In the genomic region with DNA sequence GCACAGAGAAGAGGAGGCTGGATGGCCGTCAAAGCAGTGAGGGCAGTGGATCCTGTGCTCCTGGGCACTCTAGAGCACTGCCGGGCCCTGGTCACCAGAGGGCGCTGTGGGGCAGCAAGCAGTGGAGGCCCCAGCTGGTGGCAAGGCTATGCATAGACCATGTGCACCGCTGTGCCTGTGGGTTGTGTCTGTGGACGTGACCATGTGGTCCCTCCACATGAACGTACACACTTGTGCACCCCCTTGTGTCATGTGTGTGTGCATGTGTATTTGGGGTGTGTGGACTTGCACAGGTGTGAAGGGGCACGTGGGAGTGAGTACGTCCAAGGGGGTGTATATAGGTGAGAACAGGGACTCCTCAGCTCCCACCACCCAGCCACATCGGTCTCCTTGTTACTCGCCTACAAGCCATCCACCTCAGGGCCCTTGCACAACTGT, we compare ENCODE assay signal across 8 cellular contexts. TPM values are rescaled to one million over a fixed set of nuclear protein-coding genes. Genes with fewer than 3 reads are reported as not detected.
DNase-seq lines count a peak whose midpoint lies in the region; ATAC-seq, FAIRE-seq and TF ChIP-seq lines count a peak whose summit lies in the region.

No MANE protein-coding gene starts in this region.

- ATAC-seq in HG02885 (IDR thresholded peaks at IDR 0.05; ENCODE audit: poor library complexity, unreplicated experiment) (peak; percentile 34), WTC11 (peak; percentile 34), GM21447 (IDR thresholded peaks at IDR 0.05; ENCODE audit: unreplicated experiment) (no peak)

- no peaks in the 10 kb centered on the region for H3K36me3 Mint-ChIP-seq in WTC11
- H3K36me3 Mint-ChIP-seq in MCF 10A (ENCODE audit: insufficient read depth, unreplicated experiment) = no peaks in the 10 kb centered on the region

- TF ChIP-seq CTCF in GM12875 (IDR thresholded peaks at IDR 0.05; ENCODE audit: borderline replicate concordance, insufficient read depth, low read depth, low read length) = peak; percentile 100
- TF ChIP-seq CTCF in WTC11 (IDR thresholded peaks at IDR 0.05) = peak; percentile 94
- peak; percentile 94 for TF ChIP-seq CTCF in MCF 10A (IDR thresholded peaks at IDR 0.05; ENCODE audit: unreplicated experiment)
- peak; percentile 98 to 100 (median 100) for TF ChIP-seq CTCF in keratinocyte (optimal IDR thresholded peaks at IDR 0.05 in 1 of 3, IDR thresholded peaks at IDR 0.05 in 1 of 3, conservative IDR thresholded peaks at IDR 0.05 in 1 of 3; ENCODE audit: extremely low read depth in 1 of 3, insufficient read depth in 2 of 3, low read length in 3 of 3)

- H3K79me2 ChIP-seq in keratinocyte (ENCODE audit: control insufficient read depth, insufficient read depth, low read length) = peaks cover 5% of the 10 kb centered on the region

- DNase-seq in NCI-H226 (peak; percentile 60), WTC11 (ENCODE audit: low spot score) (peak; percentile 94), MCF 10A (ENCODE audit: unreplicated experiment) (peak; percentile 86), keratinocyte (ENCODE audit: low read depth, low spot score) (no peak)
- DNase-seq in stimulated activated CD4-positive, alpha-beta T cell treated with anti-CD3 and anti-CD28 coated beads, Interleukin-2, amount 100 ng/mL, for 24 hours = peak; percentile 94 to 95

- intact Hi-C loops in MCF 10A (cut with micrococcal nuclease) = loop anchor here (1.0 to 2.0 kb wide), 3 partner anchors 151 to 231 kb away; no protein-coding TSS in a partner anchor

- H3K27me3 Mint-ChIP-seq in WTC11 (ENCODE audit: low read depth) (peaks cover 68% of the 10 kb centered on the region), MCF 10A (ENCODE audit: insufficient read depth, unreplicated experiment) (no peaks in the 10 kb centered on the region)

- H3K9me1 ChIP-seq in keratinocyte (ENCODE audit: control insufficient read depth, extremely low read depth, insufficient read depth, low read length) = no peaks in the 10 kb centered on the region

- no peak overlapping the region for H3K27ac ChIP-seq in keratinocyte (ENCODE audit: control insufficient read depth, insufficient read depth, low read length)

- dilution Hi-C loops in keratinocyte (cut with MboI; ENCODE audit: extremely low pct_ligation_motif_present, low sequenced_read_pairs) = no loop called here

- CTCF ChIA-PET in WTC11 (lab: Charles Lee) (interaction anchor here (0.6 to 2.4 kb wide), 22 partner anchors 10 to 287 kb away, joined by 3 to 17 read pairs (median 4); a partner anchor contains a TSS), MCF 10A (lab: Yijun Ruan, JAX) (interaction anchor here (0.6 to 5.8 kb wide), 19 partner anchors 9 to 233 kb away, joined by 3 to 52 read pairs (median 5); no protein-coding TSS in a partner anchor)

- H3K9me3 ChIP-seq in keratinocyte (ENCODE audit: control insufficient read depth, low read depth, low read length) = no peaks in the 10 kb centered on the region

- H3K9me3 Mint-ChIP-seq in WTC11 (no peaks in the 10 kb centered on the region), MCF 10A (ENCODE audit: unreplicated experiment) (no peaks in the 10 kb centered on the region)

- no peaks in the 10 kb centered on the region for H4K20me1 ChIP-seq in keratinocyte (ENCODE audit: control insufficient read depth, extremely low read depth, insufficient read depth, low read length)

- H3K4me1 Mint-ChIP-seq in WTC11 (peaks cover 6% of the 10 kb centered on the region), MCF 10A (ENCODE audit: insufficient read depth, unreplicated experiment) (peaks cover 33% of the 10 kb centered on the region)

- H3K27me3 ChIP-seq in keratinocyte (ENCODE audit: control insufficient read depth, extremely low read depth, insufficient read depth, low read length) = no peaks in the 10 kb centered on the region

- no peak overlapping the region for H3K9ac ChIP-seq in keratinocyte (ENCODE audit: control insufficient read depth, extremely low read depth, insufficient read depth, low read length)

- no peak overlapping the region for H3K4me2 ChIP-seq in keratinocyte (ENCODE audit: control insufficient read depth, extremely low read depth, insufficient read depth, low read depth, low read length)

- H3K4me1 ChIP-seq in keratinocyte (ENCODE audit: control insufficient read depth, extremely low read depth, insufficient read depth, low read length) = peaks cover 23% of the 10 kb centered on the region

- no peak overlapping the region for H3K27ac Mint-ChIP-seq in WTC11
- H3K27ac Mint-ChIP-seq in MCF 10A (ENCODE audit: low read depth, unreplicated experiment) = peak overlapping the region; percentile 78

- H2AFZ ChIP-seq in keratinocyte (ENCODE audit: control insufficient read depth, low read length) = peak overlapping the region; percentile 39

- FAIRE-seq in keratinocyte (lab: Jason Lieb, UNC) = peak; percentile 75

- POLR2A ChIA-PET in WTC11 (lab: Charles Lee) = no interaction called here
- POLR2A ChIA-PET in MCF 10A (lab: Yijun Ruan, JAX) = interaction anchor here (0.5 to 1.6 kb wide), 2 partner anchors 7 to 170 kb away, joined by 3 to 5 read pairs; no protein-coding TSS in a partner anchor

- H3K4me3 ChIP-seq in GM12875 (ENCODE audit: low read depth, low read length) (no peak overlapping the region), keratinocyte (ENCODE audit: control insufficient read depth in 2 of 3, extremely low read depth in 1 of 3, insufficient read depth in 2 of 3, low read depth in 1 of 3, low read length in 3 of 3) (no peak overlapping the region)

- no peaks in the 10 kb centered on the region for H3K36me3 ChIP-seq in keratinocyte (ENCODE audit: control insufficient read depth in 2 of 2, extremely low read depth in 1 of 2, insufficient read depth in 2 of 2, low read length in 2 of 2)

- H3K4me3 Mint-ChIP-seq in WTC11 (no peak overlapping the region), MCF 10A (ENCODE audit: unreplicated experiment) (no peak overlapping the region)

- no TSS peak for BruUV-seq in MCF 10A (replicated peaks; lab: Mats Ljungman, UMichigan)

TF ChIP-seq in WTC11, 78 proteins besides CTCF, POLR2A, EP300 and RAD21 (continues in another document):
- TF ChIP-seq, protein P1, sequence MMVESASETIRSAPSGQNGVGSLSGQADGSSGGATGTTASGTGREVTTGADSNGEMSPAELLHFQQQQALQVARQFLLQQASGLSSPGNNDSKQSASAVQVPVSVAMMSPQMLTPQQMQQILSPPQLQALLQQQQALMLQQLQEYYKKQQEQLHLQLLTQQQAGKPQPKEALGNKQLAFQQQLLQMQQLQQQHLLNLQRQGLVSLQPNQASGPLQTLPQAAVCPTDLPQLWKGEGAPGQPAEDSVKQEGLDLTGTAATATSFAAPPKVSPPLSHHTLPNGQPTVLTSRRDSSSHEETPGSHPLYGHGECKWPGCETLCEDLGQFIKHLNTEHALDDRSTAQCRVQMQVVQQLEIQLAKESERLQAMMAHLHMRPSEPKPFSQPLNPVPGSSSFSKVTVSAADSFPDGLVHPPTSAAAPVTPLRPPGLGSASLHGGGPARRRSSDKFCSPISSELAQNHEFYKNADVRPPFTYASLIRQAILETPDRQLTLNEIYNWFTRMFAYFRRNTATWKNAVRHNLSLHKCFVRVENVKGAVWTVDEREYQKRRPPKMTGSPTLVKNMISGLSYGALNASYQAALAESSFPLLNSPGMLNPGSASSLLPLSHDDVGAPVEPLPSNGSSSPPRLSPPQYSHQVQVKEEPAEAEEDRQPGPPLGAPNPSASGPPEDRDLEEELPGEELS (CRISPR knock-in tag; IDR thresholded peaks at IDR 0.05) = 0 out of 2 replicates have a peak, but pooled peaks have one; percentile 65
- TF ChIP-seq, protein P2, sequence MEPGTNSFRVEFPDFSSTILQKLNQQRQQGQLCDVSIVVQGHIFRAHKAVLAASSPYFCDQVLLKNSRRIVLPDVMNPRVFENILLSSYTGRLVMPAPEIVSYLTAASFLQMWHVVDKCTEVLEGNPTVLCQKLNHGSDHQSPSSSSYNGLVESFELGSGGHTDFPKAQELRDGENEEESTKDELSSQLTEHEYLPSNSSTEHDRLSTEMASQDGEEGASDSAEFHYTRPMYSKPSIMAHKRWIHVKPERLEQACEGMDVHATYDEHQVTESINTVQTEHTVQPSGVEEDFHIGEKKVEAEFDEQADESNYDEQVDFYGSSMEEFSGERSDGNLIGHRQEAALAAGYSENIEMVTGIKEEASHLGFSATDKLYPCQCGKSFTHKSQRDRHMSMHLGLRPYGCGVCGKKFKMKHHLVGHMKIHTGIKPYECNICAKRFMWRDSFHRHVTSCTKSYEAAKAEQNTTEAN (CRISPR knock-in tag; IDR thresholded peaks at IDR 0.05) = 0 out of 2 replicates have a peak, but pooled peaks have one; percentile 38
- TF ChIP-seq, protein P3, sequence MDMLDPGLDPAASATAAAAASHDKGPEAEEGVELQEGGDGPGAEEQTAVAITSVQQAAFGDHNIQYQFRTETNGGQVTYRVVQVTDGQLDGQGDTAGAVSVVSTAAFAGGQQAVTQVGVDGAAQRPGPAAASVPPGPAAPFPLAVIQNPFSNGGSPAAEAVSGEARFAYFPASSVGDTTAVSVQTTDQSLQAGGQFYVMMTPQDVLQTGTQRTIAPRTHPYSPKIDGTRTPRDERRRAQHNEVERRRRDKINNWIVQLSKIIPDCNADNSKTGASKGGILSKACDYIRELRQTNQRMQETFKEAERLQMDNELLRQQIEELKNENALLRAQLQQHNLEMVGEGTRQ (CRISPR knock-in tag; IDR thresholded peaks at IDR 0.05) = peak; percentile 40
- TF ChIP-seq, protein P4, sequence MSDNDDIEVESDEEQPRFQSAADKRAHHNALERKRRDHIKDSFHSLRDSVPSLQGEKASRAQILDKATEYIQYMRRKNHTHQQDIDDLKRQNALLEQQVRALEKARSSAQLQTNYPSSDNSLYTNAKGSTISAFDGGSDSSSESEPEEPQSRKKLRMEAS (CRISPR knock-in tag; IDR thresholded peaks at IDR 0.05) = peak; percentile 77; the same call in 1 of the 2 replicates

RNA-seq across cellular contexts. Expression of a gene that starts 4.4 kb away (rescaled TPM):
- total RNA-seq in WTC11 (2021) (33.7 to 39.7 TPM (median 35.3 TPM) in 3 replicates), MCF 10A (2022) (25.7 and 45.2 TPM in 2 replicates)
- polyA plus RNA-seq in keratinocyte = 19.0 to 70.2 TPM (median 22.4 TPM) in 3 replicates
- polyA plus RNA-seq in keratinocyte (2011; ENCODE audit: low read depth) = 41.8 TPM
- polyA plus RNA-seq in keratinocyte (2011; cell fraction: cytosol; rRNA removed) = 33.6 and 51.5 TPM in 2 replicates
- polyA plus RNA-seq in keratinocyte (2011; cell fraction: nucleus; rRNA removed) = 46.5 and 55.1 TPM in 2 replicates
- polyA plus RNA-seq in keratinocyte (2012; ENCODE audit: low replicate concordance) = 56.4 and 72.9 TPM in 2 replicates
- polyA minus RNA-seq in keratinocyte = 23.0 to 102 TPM (median 29.5 TPM) in 3 replicates
- 36.1 TPM for polyA minus RNA-seq in keratinocyte (2011; cell fraction: cytosol; rRNA and poly(A)+ RNA removed)
- 21.7 and 28.8 TPM in 2 replicates for polyA minus RNA-seq in keratinocyte (2011; cell fraction: nucleus; rRNA and poly(A)+ RNA removed)

RNA-seq across cellular contexts. Expression of a gene that starts 26.9 kb away (rescaled TPM):
- total RNA-seq in WTC11 (2021) (10.1 to 11.2 TPM (median 11.1 TPM) in 3 replicates), MCF 10A (2022) (2.3 and 2.5 TPM in 2 replicates)
- polyA plus RNA-seq in keratinocyte = 1.5 to 3.3 TPM (median 3.1 TPM) in 3 replicates
- 0.77 TPM for polyA plus RNA-seq in keratinocyte (2011; ENCODE audit: low read depth)
- 3.7 and 5.3 TPM in 2 replicates for polyA plus RNA-seq in keratinocyte (2011; cell fraction: cytosol; rRNA removed)
- polyA plus RNA-seq in keratinocyte (2011; cell fraction: nucleus; rRNA removed) = 4.3 and 5.8 TPM in 2 replicates
- polyA plus RNA-seq in keratinocyte (2012; ENCODE audit: low replicate concordance) = 3.6 and 4.2 TPM in 2 replicates
- 2.1 to 6.0 TPM (median 4.2 TPM) in 3 replicates for polyA minus RNA-seq in keratinocyte
- 5.2 TPM for polyA minus RNA-seq in keratinocyte (2011; cell fraction: cytosol; rRNA and poly(A)+ RNA removed)
- 3.5 and 4.3 TPM in 2 replicates for polyA minus RNA-seq in keratinocyte (2011; cell fraction: nucleus; rRNA and poly(A)+ RNA removed)
